9 cellular contexts compared by ENCODE assay signal in genomic region chr2:200352631-200353030, GRCh38. TPM values are rescaled to one million over a fixed set of nuclear protein-coding genes. Genes with fewer than 3 reads are reported as not detected.
DNase-seq lines count a peak whose midpoint lies in the region; ATAC-seq and TF ChIP-seq lines count a peak whose summit lies in the region.
"Had no signal": no experiment of that assay in that cellular context is flagged by ENCODE, and none has a peak within 500 bp of the region (broad histone marks: within the 10 kb centered on the region; RNA-seq: fewer than 3 reads in every experiment).

No MANE protein-coding gene starts in this region.

- no TSS peak for BruUV-seq in PC-9 (replicated peaks; lab: Mats Ljungman, UMichigan)

- H3K9ac ChIP-seq in fibroblast of lung (ENCODE audit: insufficient read depth, low read length): no peak overlapping the region

- intact Hi-C loops in PC-9 (cut with micrococcal nuclease; ENCODE audit: unreplicated experiment): loop anchor here (2.0 to 5.0 kb wide), 3 partner anchors 24 to 55 kb away; no protein-coding TSS in a partner anchor

- in situ Hi-C loops in ACHN (cut with HindIII; ENCODE audit: low pct_ligation_motif_present, low pct_unique_long_range_greater_than_20kb, low sequenced_read_pairs): no loop called here
- in situ Hi-C loops in GM13976 (cut with MboI; ENCODE audit: low sequenced_read_pairs, unreplicated experiment): no loop called here

- peak overlapping the region; percentile 59 for H3K4me2 ChIP-seq in PC-9
- peak overlapping the region; percentile 41 for H3K4me2 ChIP-seq in fibroblast of lung (ENCODE audit: extremely low read depth, insufficient read depth, low read length)
- peak overlapping the region; percentile 6 for H3K4me2 ChIP-seq in osteoblast (ENCODE audit: insufficient read depth, low read length)

- H3K9me2 ChIP-seq in PC-9 (ENCODE audit: insufficient read depth): no peaks in the 10 kb centered on the region

- H3K27me3 ChIP-seq in PC-9 (ENCODE audit: insufficient read depth, low read depth) (no peaks in the 10 kb centered on the region), fibroblast of lung (ENCODE audit: control insufficient read depth, insufficient read depth, low read length) (no peaks in the 10 kb centered on the region), osteoblast (ENCODE audit: insufficient read depth, low read length) (no peaks in the 10 kb centered on the region)

- DNase-seq in ACHN: peak; percentile 46
- peak; percentile 49 to 85 for DNase-seq in PC-9
- DNase-seq in fibroblast of lung (ENCODE audit: low read depth in 2 of 2): peak; percentile 39 to 94
- no peak for DNase-seq in osteoblast (ENCODE audit: insufficient read length, low spot score, missing footprints)
- no peak for DNase-seq in GDM1 (lab: John Stamatoyannopoulos, UW)
- DNase-seq in GM13976 (ENCODE audit: low spot score): no peak
- DNase-seq: activated naive CD4-positive, alpha-beta T cell treated with anti-CD3 and anti-CD28 coated beads, Interleukin-2, amount 10 ng/mL, durations not matched to agents 7 days and 5 days had no signal

- H3K36me3 ChIP-seq in PC-9 (ENCODE audit: low read depth) (no peaks in the 10 kb centered on the region), fibroblast of lung (ENCODE audit: control insufficient read depth, insufficient read depth, low read length) (no peaks in the 10 kb centered on the region), osteoblast (ENCODE audit: insufficient read depth, low read length) (peaks cover 3% of the 10 kb centered on the region)

- H3K9me3 ChIP-seq in PC-9 (ENCODE audit: insufficient read depth, low read depth) (no peaks in the 10 kb centered on the region), fibroblast of lung (ENCODE audit: control insufficient read depth, insufficient read depth, low read depth, low read length) (no peaks in the 10 kb centered on the region), osteoblast (ENCODE audit: low read depth, low read length) (no peaks in the 10 kb centered on the region)

- H3K4me1 ChIP-seq in PC-9 (replicated peaks; ENCODE audit: insufficient read depth) (peaks cover 45% of the 10 kb centered on the region), fibroblast of lung (ENCODE audit: control insufficient read depth, extremely low read depth, insufficient read depth, low read length) (peaks cover 26% of the 10 kb centered on the region), osteoblast (ENCODE audit: insufficient read depth, low read length) (peaks cover 40% of the 10 kb centered on the region)

- ATAC-seq in HG03439 (IDR thresholded peaks at IDR 0.05; ENCODE audit: unreplicated experiment): no peak
- ATAC-seq in HG02970 (IDR thresholded peaks at IDR 0.05; ENCODE audit: low FRiP score, unreplicated experiment): no peak

- POLR2A ChIA-PET in PC-9 (lab: Charles Lee; ENCODE audit: unreplicated experiment): interaction anchor here (0.7 kb wide), 1 partner anchor 26 kb away, joined by 3 read pairs; no protein-coding TSS in a partner anchor

- H3K27ac ChIP-seq in PC-9 (peak overlapping the region; percentile 66), fibroblast of lung (ENCODE audit: insufficient read depth, low read length) (no peak overlapping the region), osteoblast (ENCODE audit: low read depth, low read length) (peak overlapping the region; percentile 49)

- H2AFZ ChIP-seq in PC-9 (no peak overlapping the region), fibroblast of lung (ENCODE audit: low read length) (no peak overlapping the region), osteoblast (ENCODE audit: low read length) (no peak overlapping the region)

- CTCF ChIA-PET in PC-9 (lab: Charles Lee): no interaction called here

- H3K79me2 ChIP-seq in PC-9 (ENCODE audit: low read depth) (peaks cover 58% of the 10 kb centered on the region), fibroblast of lung (ENCODE audit: control insufficient read depth, insufficient read depth, low read length) (peaks cover 70% of the 10 kb centered on the region), osteoblast (ENCODE audit: insufficient read depth, low read length) (peaks cover 67% of the 10 kb centered on the region)

- H3K4me3 ChIP-seq in PC-9 (no peak overlapping the region), fibroblast of lung (replicated peaks in 1 of 4; ENCODE audit: control extremely low read depth in 1 of 4, insufficient read depth in 1 of 4, low read depth in 3 of 4, low read length in 4 of 4) (no peak overlapping the region), osteoblast (ENCODE audit: insufficient read depth, low read length) (no peak overlapping the region)

- TF ChIP-seq CTCF in PC-9 (conservative IDR thresholded peaks at IDR 0.05) (no peak), fibroblast of lung (conservative IDR thresholded peaks at IDR 0.05 in 1 of 2, IDR thresholded peaks at IDR 0.05 in 1 of 2; ENCODE audit: low read depth in 1 of 2, low read length in 2 of 2) (no peak), osteoblast (IDR thresholded peaks at IDR 0.05; ENCODE audit: extremely low read depth, low read depth, low read length) (no peak), GM13976 (IDR thresholded peaks at IDR 0.05; ENCODE audit: borderline replicate concordance, control extremely low read depth, extremely low read depth, insufficient read depth, missing control alignments) (no peak)

- peaks cover 11% of the 10 kb centered on the region; the same call in 1 of the 2 replicates for H3F3A ChIP-seq in PC-9 (ENCODE audit: insufficient read depth, low read depth)

- H4K20me1 ChIP-seq in PC-9 (ENCODE audit: insufficient read depth) (no peaks in the 10 kb centered on the region), fibroblast of lung (ENCODE audit: control insufficient read depth, extremely low read depth, insufficient read depth, low read length) (no peaks in the 10 kb centered on the region), osteoblast (ENCODE audit: insufficient read depth, low read length) (no peaks in the 10 kb centered on the region)

RNA-seq across cellular contexts. Expression of gene SPATS2L, which starts 46.1 kb away (rescaled TPM):
- total RNA-seq in PC-9 (2021) (189 and 199 TPM in 2 replicates), fibroblast of lung (50.1 and 73.8 TPM in 2 replicates), osteoblast (74.6 and 85.2 TPM in 2 replicates)
- polyA plus RNA-seq in fibroblast of lung: 291 and 304 TPM in 2 replicates
- 146 and 159 TPM in 2 replicates for polyA plus RNA-seq in fibroblast of lung (2012)
- 38.2 and 56.5 TPM in 2 replicates for polyA minus RNA-seq in fibroblast of lung (ENCODE audit: low replicate concordance)

Comparison
In these comparisons a context has a peak if more than half of its experiments do, and no peak if none do; other contexts are left out.
1. DNase-seq: peak in ACHN (single experiment), PC-9 (2 of 2) and fibroblast of lung (2 of 2); none in osteoblast (single experiment), GDM1 (single experiment) and GM13976 (single experiment).
2. H3K4me2 ChIP-seq: peak in every context shown above with its lines; median percentile 59 in PC-9; 41 in fibroblast of lung; 6 in osteoblast.